ENCODE assay signal across 8 cellular contexts in the genomic region with DNA sequence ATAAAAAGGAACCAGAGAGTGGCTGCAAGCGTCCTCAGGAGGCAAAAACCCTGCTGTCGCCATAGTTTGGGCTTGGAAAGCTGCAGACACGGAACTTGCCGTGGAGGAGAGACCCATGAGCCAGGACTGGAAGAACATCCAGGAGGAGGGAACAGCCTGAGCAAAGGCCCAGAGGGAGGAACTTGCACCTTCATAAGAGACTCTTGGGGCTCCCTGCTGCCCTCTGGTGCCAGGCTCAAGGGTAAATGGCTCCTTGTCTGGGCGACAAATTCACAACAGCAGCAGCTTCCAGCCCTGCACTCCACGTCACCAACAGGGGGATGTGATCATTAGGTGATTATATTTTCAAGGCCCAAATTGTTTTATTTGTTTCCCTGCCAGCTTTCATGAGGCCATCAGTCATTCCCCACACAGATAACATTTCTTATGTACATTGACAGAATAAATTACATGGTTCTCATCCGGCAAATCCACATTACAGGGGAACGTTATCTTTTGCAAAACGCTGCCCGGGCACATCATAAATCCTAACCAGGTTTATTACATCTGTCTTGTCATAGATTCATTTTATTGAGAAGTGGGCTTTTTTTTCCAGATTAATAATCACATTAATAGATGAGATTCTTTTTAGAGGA.
A peak's percentile ranks its signal among the peaks of the same experiment; 100 is the strongest.
DNase-seq lines count a peak whose midpoint lies in the region; ATAC-seq and TF ChIP-seq lines count a peak whose summit lies in the region.

No MANE protein-coding gene starts in this region.

- TF ChIP-seq CTCF in SU-DHL-6 (IDR thresholded peaks at IDR 0.05; ENCODE audit: insufficient read depth, low read length, poor library complexity, severe bottlenecking), result peak; percentile 34

- no peaks in the 10 kb centered on the region for H3K27me3 ChIP-seq in SU-DHL-6 (ENCODE audit: low read length)

- no peaks in the 10 kb centered on the region for H3K9me3 ChIP-seq in SU-DHL-6 (ENCODE audit: insufficient read depth, low read length)

- peak; percentile 2 for DNase-seq in SKM-1 treated with dmso at 0.1 percent for 144 hours (lab: John Stamatoyannopoulos, UW; ENCODE audit: unreplicated experiment)
- DNase-seq in SKM-1 (lab: John Stamatoyannopoulos, UW; ENCODE audit: unreplicated experiment), result no peak
- peak; percentile 71 for DNase-seq in NCI-H1092 (lab: John Stamatoyannopoulos, UW)
- peak; percentile 66 for DNase-seq in iPS-NIHi11 (ENCODE audit: low spot score)
- DNase-seq in natural killer cell treated with Interleukin-12 subunit alpha and Interleukin-12 subunit beta and Interleukin-15 and Interleukin-18, amount 100 ng/mL, for 72 hours (ENCODE audit: low spot score), result no peak

- no peaks in the 10 kb centered on the region for H3F3A ChIP-seq in SU-DHL-6 (ENCODE audit: insufficient read depth)

- ATAC-seq in GM21619 (IDR thresholded peaks at IDR 0.05; ENCODE audit: unreplicated experiment) (no peak), HG02798 (IDR thresholded peaks at IDR 0.05; ENCODE audit: poor library complexity, unreplicated experiment) (no peak)
- ATAC-seq in natural killer cell treated with Interleukin-12 subunit alpha and Interleukin-12 subunit beta and Interleukin-15 and Interleukin-18, amount 100 ng/mL, for 72 hours, result no peak

- no peaks in the 10 kb centered on the region for H4K20me1 ChIP-seq in SU-DHL-6 (ENCODE audit: low read depth, low read length)

- H3K36me3 ChIP-seq in SU-DHL-6 (ENCODE audit: low read length), result no peaks in the 10 kb centered on the region

- no peak overlapping the region for H3K27ac Mint-ChIP-seq in natural killer cell treated with Interleukin-12 subunit alpha and Interleukin-12 subunit beta and Interleukin-15 and Interleukin-18, amount 100 ng/mL, for 72 hours

- H3K27ac ChIP-seq in SU-DHL-6 (ENCODE audit: low read depth, low read length), result no peak overlapping the region

- no peaks in the 10 kb centered on the region for H3K4me1 Mint-ChIP-seq in natural killer cell treated with Interleukin-12 subunit alpha and Interleukin-12 subunit beta and Interleukin-15 and Interleukin-18, amount 100 ng/mL, for 72 hours (ENCODE audit: low read depth in 2 of 2)

- no peaks in the 10 kb centered on the region for H3K9me3 Mint-ChIP-seq in natural killer cell treated with Interleukin-12 subunit alpha and Interleukin-12 subunit beta and Interleukin-15 and Interleukin-18, amount 100 ng/mL, for 72 hours

- no peaks in the 10 kb centered on the region for H3K79me2 ChIP-seq in SU-DHL-6 (ENCODE audit: insufficient read depth, low read length)

- peaks cover 22 to 36% of the 10 kb centered on the region in 2 donors for H3K27me3 Mint-ChIP-seq in natural killer cell treated with Interleukin-12 subunit alpha and Interleukin-12 subunit beta and Interleukin-15 and Interleukin-18, amount 100 ng/mL, for 72 hours

- no peaks in the 10 kb centered on the region for H3K36me3 Mint-ChIP-seq in natural killer cell treated with Interleukin-12 subunit alpha and Interleukin-12 subunit beta and Interleukin-15 and Interleukin-18, amount 100 ng/mL, for 72 hours

- no peaks in the 10 kb centered on the region for H3K9me2 ChIP-seq in SU-DHL-6 (replicated peaks; ENCODE audit: insufficient read depth, low read length)

- H3K9ac ChIP-seq in SU-DHL-6 (ENCODE audit: low read length), result no peak overlapping the region

- no peak overlapping the region for H3K4me3 ChIP-seq in SU-DHL-6 (ENCODE audit: insufficient read depth, low read length, poor library complexity, severe bottlenecking)

- no peak overlapping the region for H3K4me2 ChIP-seq in SU-DHL-6 (ENCODE audit: low read depth, low read length, poor library complexity, severe bottlenecking)

- no peak overlapping the region for H3K4me3 Mint-ChIP-seq in natural killer cell treated with Interleukin-12 subunit alpha and Interleukin-12 subunit beta and Interleukin-15 and Interleukin-18, amount 100 ng/mL, for 72 hours

- H2AFZ ChIP-seq in SU-DHL-6 (ENCODE audit: low read depth, low read length, severe bottlenecking), result no peak overlapping the region

Comparison
In these comparisons a context has a peak if more than half of its experiments do, and no peak if none do; other contexts are left out.
1. DNase-seq: peak in SKM-1 treated with dmso at 0.1 percent for 144 hours (single experiment), NCI-H1092 (single experiment) and iPS-NIHi11 (single experiment); none in SKM-1 (single experiment) and natural killer cell treated with Interleukin-12 subunit alpha and Interleukin-12 subunit beta and Interleukin-15 and Interleukin-18, amount 100 ng/mL, for 72 hours (single experiment).